ENCODE assay signal across 8 cellular contexts in genomic region chr11:64305691-64306562, GRCh38. TPM values are rescaled to one million over a fixed set of nuclear protein-coding genes. Genes with fewer than 3 reads are reported as not detected.
A peak's percentile ranks its signal among the peaks of the same experiment; 100 is the strongest.
DNase-seq lines count a peak whose midpoint lies in the region; ATAC-seq and TF ChIP-seq lines count a peak whose summit lies in the region.

No MANE protein-coding gene starts in this region.

- H3K9me3 ChIP-seq in BLaER1 (no peaks in the 10 kb centered on the region), SJCRH30 (replicated peaks) (no peaks in the 10 kb centered on the region), cardiac muscle cell (ENCODE audit: low read depth) (no peaks in the 10 kb centered on the region), uterus (no peaks in the 10 kb centered on the region)

- H3K36me3 ChIP-seq in BLaER1 (peaks cover 20% of the 10 kb centered on the region), SJCRH30 (no peaks in the 10 kb centered on the region), cardiac muscle cell (no peaks in the 10 kb centered on the region), uterus (no peaks in the 10 kb centered on the region)

- intact Hi-C loops in uterus (cut with DNase I; ENCODE audit: low total_unique reads), result no loop called here

- peak overlapping the region; percentile 96 for H3K27ac Mint-ChIP-seq in progenitor cell of endocrine pancreas

- TF ChIP-seq POLR2A in uterus (IDR thresholded peaks at IDR 0.05), result peak in 1 of 2 donors; percentile 27

- no peaks in the 10 kb centered on the region for H3K9me3 Mint-ChIP-seq in progenitor cell of endocrine pancreas (ENCODE audit: low read depth)

- peak overlapping the region; percentile 99 for H3K4me2 ChIP-seq in BLaER1

- H3K36me3 Mint-ChIP-seq in progenitor cell of endocrine pancreas (ENCODE audit: insufficient read depth), result no peaks in the 10 kb centered on the region

- peaks cover 28% of the 10 kb centered on the region for H4K20me1 ChIP-seq in BLaER1

- peaks cover 11% of the 10 kb centered on the region for H3K27me3 ChIP-seq in BLaER1
- H3K27me3 ChIP-seq in SJCRH30, result no peaks in the 10 kb centered on the region
- H3K27me3 ChIP-seq in cardiac muscle cell, result peaks cover 11% of the 10 kb centered on the region
- H3K27me3 ChIP-seq in uterus, result no peaks in the 10 kb centered on the region

- TF ChIP-seq CTCF in cardiac muscle cell (IDR thresholded peaks at IDR 0.05; ENCODE audit: low read depth, low read length) (peak; percentile 27), progenitor cell of endocrine pancreas (IDR thresholded peaks at IDR 0.05; ENCODE audit: unreplicated experiment) (peak; percentile 57), uterus (IDR thresholded peaks at IDR 0.05) (no peak)

- H3K4me1 Mint-ChIP-seq in progenitor cell of endocrine pancreas (ENCODE audit: low read depth), result peaks cover 9% of the 10 kb centered on the region

- peak; percentile 19 for ATAC-seq in GM19328 (IDR thresholded peaks at IDR 0.05; ENCODE audit: unreplicated experiment)

- DNase-seq in HUDEP-2 (lab: John Stamatoyannopoulos, UW; ENCODE audit: unreplicated experiment in 76 of 76), result peak in 66 of 76 experiments; percentile 19 to 81 (median 61)
- peak; percentile 72 to 74 for DNase-seq in SJCRH30
- DNase-seq in activated naive CD4-positive, alpha-beta T cell treated with Interleukin-2 at 50 U/mL for 16 hours, result peak; percentile 76
- DNase-seq in cardiac muscle cell (ENCODE audit: low read depth in 1 of 2, low spot score in 1 of 2), result peak; percentile 42 to 64
- DNase-seq in progenitor cell of endocrine pancreas (ENCODE audit: low spot score, unreplicated experiment), result peak; percentile 75
- peak; percentile 66 for DNase-seq in uterus

- H3K4me1 ChIP-seq in BLaER1, result peaks cover 35% of the 10 kb centered on the region
- H3K4me1 ChIP-seq in SJCRH30, result 0 out of 2 replicates have a peak, but pooled peaks cover 3% of the 10 kb centered on the region
- H3K4me1 ChIP-seq in cardiac muscle cell (ENCODE audit: low read depth), result peaks cover 11% of the 10 kb centered on the region
- H3K4me1 ChIP-seq in uterus, result peaks cover 0 to 12% of the 10 kb centered on the region in 2 donors

- peak overlapping the region; percentile 83 for H3K27ac ChIP-seq in BLaER1
- H3K27ac ChIP-seq in SJCRH30, result peak overlapping the region; percentile 58; the same call in 1 of the 2 replicates
- peak overlapping the region; percentile 88 for H3K27ac ChIP-seq in cardiac muscle cell
- peak overlapping the region; percentile 55 to 92 for H3K27ac ChIP-seq in uterus

- H3K27me3 Mint-ChIP-seq in progenitor cell of endocrine pancreas, result peaks cover 10% of the 10 kb centered on the region

- H3K9ac ChIP-seq in BLaER1, result peak overlapping the region; percentile 88

- H3K4me3 ChIP-seq in BLaER1 (peak overlapping the region; percentile 86), SJCRH30 (peak overlapping the region; percentile 66), cardiac muscle cell (peak overlapping the region; percentile 71), uterus (peak overlapping the region; percentile 53 to 63)

- H3K4me3 Mint-ChIP-seq in progenitor cell of endocrine pancreas (ENCODE audit: low read depth), result peak overlapping the region; percentile 94

RNA-seq across cellular contexts. Expression of gene ESRRA, which starts 0.6 kb away (rescaled TPM):
- total RNA-seq in SJCRH30 (2014; rRNA removed; shearing (Covaris generic)), result 22.6 and 23.8 TPM in 2 replicates
- 77.0 and 94.0 TPM in 2 replicates for total RNA-seq in cardiac muscle cell
- 48.8 and 49.3 TPM in 2 replicates for polyA plus RNA-seq in cardiac muscle cell
- total RNA-seq in progenitor cell of endocrine pancreas, result 28.1 and 31.4 TPM in 2 replicates
- total RNA-seq in uterus, result 10 to 100 TPM; 12.1 to 49.2 (median 17.5) TPM

RNA-seq across cellular contexts. Expression of gene CATSPERZ, which starts 5.8 kb away (rescaled TPM):
- total RNA-seq in SJCRH30 (2014; rRNA removed; shearing (Covaris generic)), result not detected in 2 replicates
- total RNA-seq in cardiac muscle cell (not detected in 2 replicates), progenitor cell of endocrine pancreas (not detected in 2 replicates), uterus (not detected)
- polyA plus RNA-seq in cardiac muscle cell, result 0.54 and 0.56 TPM in 2 replicates

RNA-seq across cellular contexts. Expression of gene TRMT112, which starts 11.4 kb away (rescaled TPM):
- 185 and 215 TPM in 2 replicates for total RNA-seq in SJCRH30 (2014; rRNA removed; shearing (Covaris generic))
- total RNA-seq in cardiac muscle cell (298 and 438 TPM in 2 replicates), progenitor cell of endocrine pancreas (137 and 149 TPM in 2 replicates), uterus (100 to 1,000 TPM; 200 to 462 (median 323) TPM)
- polyA plus RNA-seq in cardiac muscle cell, result 331 and 375 TPM in 2 replicates

RNA-seq across cellular contexts. Expression of gene PRDX5, which starts 12.0 kb away (rescaled TPM):
- total RNA-seq in SJCRH30 (2014; rRNA removed; shearing (Covaris generic)), result 105 and 130 TPM in 2 replicates
- total RNA-seq in cardiac muscle cell (500 and 570 TPM in 2 replicates), progenitor cell of endocrine pancreas (157 and 171 TPM in 2 replicates), uterus (100 to 1,000 TPM in 3 of 4 donors, 10 to 100 TPM in 1; 97.1 to 156 (median 113) TPM)
- polyA plus RNA-seq in cardiac muscle cell, result 646 and 784 TPM in 2 replicates

RNA-seq across cellular contexts. Expression of gene KCNK4, which starts 14.8 kb away (rescaled TPM):
- not detected in 2 replicates for total RNA-seq in SJCRH30 (2014; rRNA removed; shearing (Covaris generic))
- total RNA-seq in cardiac muscle cell, result not detected in 2 replicates
- not detected in 2 replicates for polyA plus RNA-seq in cardiac muscle cell
- total RNA-seq in progenitor cell of endocrine pancreas, result 0.62 TPM in 1 of 2 replicates, not detected in the other
- under 1 TPM in 2 of 4 donors, not detected in 2; 0.61 to 0.76 TPM for total RNA-seq in uterus

Comparison
In these comparisons a context has a peak if more than half of its experiments do, and no peak if none do; other contexts are left out.
1. Peak in every context shown above with its lines: DNase-seq, ATAC-seq, H3K4me3 ChIP-seq and H3K27ac ChIP-seq.
2. CTCF ChIP-seq: peak in cardiac muscle cell (single experiment) and progenitor cell of endocrine pancreas (single experiment); none in uterus (0 of 4).